19 cellular contexts compared by ENCODE assay signal in the genomic region with DNA sequence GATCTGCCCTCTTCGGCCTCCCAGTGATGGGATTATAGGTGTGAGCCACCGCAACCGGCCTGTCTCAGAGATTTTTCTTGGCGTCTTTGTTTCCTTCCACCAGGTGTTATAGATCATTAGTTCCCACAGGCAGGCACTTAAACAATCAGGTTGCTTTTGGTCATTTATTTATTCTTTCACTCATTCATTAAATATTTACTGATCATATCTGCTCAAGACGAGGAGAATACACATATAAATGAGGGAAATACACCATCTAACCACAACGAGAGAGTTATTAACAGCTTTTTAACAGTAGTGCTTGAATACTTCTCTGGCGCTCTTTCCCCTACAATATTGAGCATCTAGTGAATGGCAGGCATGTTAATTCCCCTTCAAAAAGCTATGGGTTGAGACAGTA. TPM values are rescaled to one million over a fixed set of nuclear protein-coding genes. Genes with fewer than 3 reads are reported as not detected.
DNase-seq lines count a peak whose midpoint lies in the region; TF ChIP-seq lines count a peak whose summit lies in the region.
"Had no signal": no experiment of that assay in that cellular context is flagged by ENCODE, and none has a peak within 500 bp of the region (broad histone marks: within the 10 kb centered on the region; RNA-seq: fewer than 3 reads in every experiment).

No MANE protein-coding gene starts in this region.

- H3K27me3 ChIP-seq in OCI-LY3 (ENCODE audit: low read depth, low read length) = no peaks in the 10 kb centered on the region
- no peaks in the 10 kb centered on the region for H3K27me3 ChIP-seq in thyroid gland
- H3K27me3 ChIP-seq: BLaER1 had no signal

- H3K9ac ChIP-seq in OCI-LY3 (ENCODE audit: low read length) = no peak overlapping the region
- H3K9ac ChIP-seq: BLaER1 had no signal

- WGBS in thyroid gland, 2 donors = 93 to 96% methylated on average over 7 of the region's 7 CpGs

- intact Hi-C loops in thyroid gland (cut with DNase I) = loop anchor here (5.0 kb wide), 1 partner anchor 123 kb away; no protein-coding TSS in a partner anchor
- intact Hi-C loops in activated T-helper 1 cell treated with anti-CD3 and anti-CD28 coated beads, Interleukin-12 subunit alpha, Interleukin-12 subunit beta, Interleukin-2, Interleukin-4 antibody, amounts not matched to agents 30 ng/mL and 10 ng/mL and 1 ng/mL, durations not matched to agents 14 hours and 24 hours and 36 hours (cut with micrococcal nuclease) = no loop called here

- H3K9me3 Mint-ChIP-seq in activated T-helper 1 cell treated with anti-CD3 and anti-CD28 coated beads, Interleukin-12 subunit alpha, Interleukin-12 subunit beta, Interleukin-2, Interleukin-4 antibody, amounts not matched to agents 30 ng/mL and 10 ng/mL and 1 ng/mL, durations not matched to agents 14 hours and 24 hours and 36 hours = no peaks in the 10 kb centered on the region
- H3K9me3 Mint-ChIP-seq: HFFc6 had no signal

- H3K4me3 Mint-ChIP-seq in activated T-helper 1 cell treated with anti-CD3 and anti-CD28 coated beads, Interleukin-12 subunit alpha, Interleukin-12 subunit beta, Interleukin-2, Interleukin-4 antibody, amounts not matched to agents 30 ng/mL and 10 ng/mL and 1 ng/mL, durations not matched to agents 14 hours and 24 hours and 36 hours = no peak overlapping the region
- H3K4me3 Mint-ChIP-seq: HFFc6 had no signal

- peaks cover 20% of the 10 kb centered on the region for H3K27me3 Mint-ChIP-seq in activated T-helper 1 cell treated with anti-CD3 and anti-CD28 coated beads, Interleukin-12 subunit alpha, Interleukin-12 subunit beta, Interleukin-2, Interleukin-4 antibody, amounts not matched to agents 30 ng/mL and 10 ng/mL and 1 ng/mL, durations not matched to agents 14 hours and 24 hours and 36 hours (ENCODE audit: insufficient read depth)

- no peaks in the 10 kb centered on the region for H4K20me1 ChIP-seq in OCI-LY3 (ENCODE audit: insufficient read depth, low read length)
- H4K20me1 ChIP-seq: BLaER1 had no signal

- no peaks in the 10 kb centered on the region for H3K36me3 Mint-ChIP-seq in activated T-helper 1 cell treated with anti-CD3 and anti-CD28 coated beads, Interleukin-12 subunit alpha, Interleukin-12 subunit beta, Interleukin-2, Interleukin-4 antibody, amounts not matched to agents 30 ng/mL and 10 ng/mL and 1 ng/mL, durations not matched to agents 14 hours and 24 hours and 36 hours (ENCODE audit: low read depth)

- H3K79me2 ChIP-seq in OCI-LY3 (ENCODE audit: low read length) = no peaks in the 10 kb centered on the region

- peak; percentile 16 for DNase-seq in DMS153 (lab: John Stamatoyannopoulos, UW)
- DNase-seq in DMS153 treated with DMSO at 0.1 percent for 48 hours (lab: John Stamatoyannopoulos, UW; ENCODE audit: unreplicated experiment) = no peak
- peak; percentile 48 for DNase-seq in NCI-H146 treated with DMSO at 0.1 percent for 48 hours (lab: John Stamatoyannopoulos, UW; ENCODE audit: unreplicated experiment)
- no peak for DNase-seq in activated gamma-delta T cell treated with Interleukin-2 at 50 U/mL for 16 hours
- DNase-seq in thyroid gland = no peak
- DNase-seq in activated T-helper 1 cell treated with anti-CD3 and anti-CD28 coated beads, Interleukin-12 subunit alpha, Interleukin-12 subunit beta, Interleukin-2, Interleukin-4 antibody, amounts not matched to agents 30 ng/mL and 10 ng/mL and 1 ng/mL, durations not matched to agents 14 hours and 24 hours and 36 hours (ENCODE audit: low spot score) = no peak
- DNase-seq in NCI-H1694 treated with DMSO at 0.1 percent for 48 hours (lab: John Stamatoyannopoulos, UW) = no peak
- DNase-seq: AML-193, Calu3, DMS 273 treated with DMSO at 0.1 percent for 48 hours, GF-D8, HCEC 1CT, HFFc6 had no signal

- H3K4me2 ChIP-seq in OCI-LY3 (ENCODE audit: low read length) = peak overlapping the region; percentile 15; the same call in 1 of the 2 replicates
- H3K4me2 ChIP-seq: BLaER1 had no signal

- no peak for TF ChIP-seq POLR2A in thyroid gland (IDR thresholded peaks at IDR 0.05)

- TF ChIP-seq CTCF in OCI-LY3 (IDR thresholded peaks at IDR 0.05; ENCODE audit: low read depth, low read length) (no peak), thyroid gland (IDR thresholded peaks at IDR 0.05) (no peak)

- H3K4me1 ChIP-seq in OCI-LY3 (ENCODE audit: low read length) = peaks cover 51% of the 10 kb centered on the region
- H3K4me1 ChIP-seq in thyroid gland = peaks cover 0 to 9% of the 10 kb centered on the region in 2 donors

- H2AFZ ChIP-seq in OCI-LY3 (ENCODE audit: low read depth, low read length) = no peak overlapping the region

- H3K36me3 ChIP-seq in OCI-LY3 (replicated peaks; ENCODE audit: low read depth, low read length) (no peaks in the 10 kb centered on the region), thyroid gland (no peaks in the 10 kb centered on the region)
- H3K36me3 ChIP-seq: BLaER1 had no signal

- H3K27ac Mint-ChIP-seq in activated T-helper 1 cell treated with anti-CD3 and anti-CD28 coated beads, Interleukin-12 subunit alpha, Interleukin-12 subunit beta, Interleukin-2, Interleukin-4 antibody, amounts not matched to agents 30 ng/mL and 10 ng/mL and 1 ng/mL, durations not matched to agents 14 hours and 24 hours and 36 hours = no peak overlapping the region
- H3K27ac Mint-ChIP-seq: HFFc6 had no signal

- peaks cover 5% of the 10 kb centered on the region for H3K4me1 Mint-ChIP-seq in activated T-helper 1 cell treated with anti-CD3 and anti-CD28 coated beads, Interleukin-12 subunit alpha, Interleukin-12 subunit beta, Interleukin-2, Interleukin-4 antibody, amounts not matched to agents 30 ng/mL and 10 ng/mL and 1 ng/mL, durations not matched to agents 14 hours and 24 hours and 36 hours (ENCODE audit: low read depth)

- H3K4me3 ChIP-seq in OCI-LY3 (ENCODE audit: low read length) (no peak overlapping the region), thyroid gland (replicated peaks in 1 of 3) (no peak overlapping the region)
- H3K4me3 ChIP-seq: BLaER1, K562 had no signal

- H3K9me3 ChIP-seq in OCI-LY3 (ENCODE audit: insufficient read depth, low read length) (no peaks in the 10 kb centered on the region), thyroid gland (no peaks in the 10 kb centered on the region)
- H3K9me3 ChIP-seq: BLaER1 had no signal

- H3K27ac ChIP-seq in OCI-LY3 (ENCODE audit: low read length) (no peak overlapping the region), thyroid gland (no peak overlapping the region)
- H3K27ac ChIP-seq: 22Rv1, BLaER1 had no signal

RNA-seq across cellular contexts. Expression of a gene that starts 41.3 kb away (rescaled TPM):
- not detected for total RNA-seq in thyroid gland
- not detected in 2 replicates for total RNA-seq in activated T-helper 1 cell treated with anti-CD3 and anti-CD28 coated beads, Interleukin-12 subunit alpha, Interleukin-12 subunit beta, Interleukin-2, Interleukin-4 antibody, amounts not matched to agents 30 ng/mL and 10 ng/mL and 1 ng/mL, durations not matched to agents 14 hours and 24 hours and 36 hours
- total RNA-seq: A673, Calu3, H4 had no signal

RNA-seq across cellular contexts. Expression of a gene that starts 51.4 kb away (rescaled TPM):
- 10 to 100 TPM; 29.9 to 40.0 (median 35.3) TPM for total RNA-seq in thyroid gland
- total RNA-seq in activated T-helper 1 cell treated with anti-CD3 and anti-CD28 coated beads, Interleukin-12 subunit alpha, Interleukin-12 subunit beta, Interleukin-2, Interleukin-4 antibody, amounts not matched to agents 30 ng/mL and 10 ng/mL and 1 ng/mL, durations not matched to agents 14 hours and 24 hours and 36 hours = not detected in 2 replicates

Comparison
In these comparisons a context has a peak if more than half of its experiments do, and no peak if none do; other contexts are left out.
1. DNase-seq: peak in DMS153 (single experiment) and NCI-H146 treated with DMSO at 0.1 percent for 48 hours (single experiment); none in DMS153 treated with DMSO at 0.1 percent for 48 hours (single experiment), activated gamma-delta T cell treated with Interleukin-2 at 50 U/mL for 16 hours (single experiment), thyroid gland (0 of 2), activated T-helper 1 cell treated with anti-CD3 and anti-CD28 coated beads, Interleukin-12 subunit alpha, Interleukin-12 subunit beta, Interleukin-2, Interleukin-4 antibody, amounts not matched to agents 30 ng/mL and 10 ng/mL and 1 ng/mL, durations not matched to agents 14 hours and 24 hours and 36 hours (single experiment) and NCI-H1694 treated with DMSO at 0.1 percent for 48 hours (single experiment).
2. RNA of a gene that starts 51.4 kb away (total RNA-seq): 29.9 to 40.0 TPM in thyroid gland; not detected in activated T-helper 1 cell treated with anti-CD3 and anti-CD28 coated beads, Interleukin-12 subunit alpha, Interleukin-12 subunit beta, Interleukin-2, Interleukin-4 antibody, amounts not matched to agents 30 ng/mL and 10 ng/mL and 1 ng/mL, durations not matched to agents 14 hours and 24 hours and 36 hours; every median in the first group is over 10 times any median in the second.